Comparison of ENCODE assay signal across 29 cellular contexts in genomic region chrX:13494562-13494961, GRCh38.
"Had no signal": no experiment of that assay in that cellular context is flagged by ENCODE, and none has a peak within 500 bp of the region (broad histone marks: within the 10 kb centered on the region; RNA-seq: fewer than 3 reads in every experiment).

No MANE protein-coding gene starts in this region.

- ATAC-seq: activated CD8-positive, alpha-beta memory T cell treated with anti-CD3 and anti-CD28 coated beads, Interleukin-2, amount 10 ng/mL, durations not matched to agents 7 days and 5 days had no signal

- DNase-seq: activated CD4-positive, alpha-beta memory T cell treated with anti-CD3 and anti-CD28 coated beads, Interleukin-2, amount 10 ng/mL, durations not matched to agents 7 days and 5 days; activated CD4-positive, alpha-beta T cell treated with anti-CD3 and anti-CD28 coated beads for 1 hour; activated CD4-positive, alpha-beta T cell treated with anti-CD3 and anti-CD28 coated beads for 48 hours; activated CD4-positive, CD25-positive, alpha-beta regulatory T cell; activated CD8-positive, alpha-beta memory T cell treated with anti-CD3 and anti-CD28 coated beads for 24 hours; activated CD8-positive, alpha-beta memory T cell treated with anti-CD3 and anti-CD28 coated beads, Interleukin-2, amount 10 ng/mL, durations not matched to agents 7 days and 5 days; activated CD8-positive, alpha-beta memory T cell treated with anti-CD3 and anti-CD28 coated beads, Interleukin-2, amount 50 U/mL, for 48 hours; activated effector memory CD4-positive, alpha-beta T cell treated with Interleukin-2 at 50 U/mL for 16 hours; activated naive CD4-positive, alpha-beta T cell treated with anti-CD3 and anti-CD28 coated beads, Interleukin-2, amount 50 U/mL, for 16 hours; activated naive CD8-positive, alpha-beta T cell treated with anti-CD3 and anti-CD28 coated beads for 36 hours; activated T-cell treated with anti-CD3 and anti-CD28 coated beads, Interleukin-2, amount 50 U/mL, for 48 hours; amniotic stem cell; aorta; Kasumi-1; KG1; MM.1S; MV-4-11; NCI-H1417; NCI-H187; NCI-H2171; NCI-H524 treated with DMSO at 0.1 percent for 48 hours; NCI-H748 treated with DMSO at 0.1 percent for 48 hours; OCI-M1; Right ventricle myocardium superior; SW 1271; T-helper 1 cell; T-helper 2 cell; T-helper 9 cell; WERI-Rb-1 had no signal

- H3K27ac ChIP-seq: WERI-Rb-1 had no signal

- H3K36me3 ChIP-seq: WERI-Rb-1 had no signal
